Comparison of ENCODE assay signal across 11 cellular contexts in the genomic region with DNA sequence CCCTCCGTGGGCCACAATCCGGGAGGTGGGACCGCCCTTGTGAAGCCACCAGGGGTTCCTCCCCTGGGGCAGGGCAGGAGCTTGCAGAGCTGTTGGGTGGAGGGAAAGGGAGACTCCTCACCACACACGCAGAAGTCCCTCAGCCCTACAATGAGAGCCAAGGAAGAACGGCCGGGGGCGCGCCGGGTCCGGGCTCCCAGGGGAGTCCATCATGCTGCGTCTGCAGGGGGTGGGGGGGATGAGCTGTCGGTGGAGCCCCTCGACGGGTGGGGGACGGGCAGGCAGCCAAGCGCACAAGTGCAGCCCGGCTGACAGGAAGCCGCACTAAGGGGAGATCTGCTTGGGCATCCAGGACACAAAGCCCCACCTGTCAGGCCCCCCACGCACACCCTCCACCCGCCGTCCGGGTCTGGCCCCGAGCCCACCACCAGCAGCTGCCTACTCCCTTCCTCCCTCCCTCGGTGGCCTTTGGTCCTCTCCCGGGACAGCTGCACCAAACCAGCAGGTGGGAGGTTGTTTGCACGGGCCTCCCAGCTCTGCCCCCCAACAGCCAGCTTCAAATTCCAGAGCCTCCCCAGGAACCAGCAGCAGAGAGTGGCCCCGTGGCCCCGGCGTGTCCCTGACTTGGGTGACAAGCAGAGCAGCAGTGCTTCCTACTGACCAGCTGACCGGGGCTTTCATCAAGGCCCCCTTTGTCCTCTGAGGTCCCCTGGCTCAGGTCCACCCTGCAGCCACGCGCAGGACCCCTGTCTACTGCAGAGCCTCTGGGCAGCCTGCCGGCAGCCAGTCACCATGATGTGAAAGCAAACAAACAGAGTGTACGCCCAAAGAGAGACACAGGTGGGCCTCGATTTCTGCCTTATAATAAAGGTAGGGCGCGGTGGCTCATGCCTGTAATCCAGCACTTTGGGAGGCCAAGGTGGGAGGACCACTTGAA. TPM values are rescaled to one million over a fixed set of nuclear protein-coding genes. Genes with fewer than 3 reads are reported as not detected.
DNase-seq lines count a peak whose midpoint lies in the region; ATAC-seq, FAIRE-seq and TF ChIP-seq lines count a peak whose summit lies in the region.
"Had no signal": no experiment of that assay in that cellular context is flagged by ENCODE, and none has a peak within 500 bp of the region (broad histone marks: within the 10 kb centered on the region; RNA-seq: fewer than 3 reads in every experiment).

No MANE protein-coding gene starts in this region.

- no peak overlapping the region for H3K27ac Mint-ChIP-seq in CD14-positive monocyte

- H3K4me1 ChIP-seq in K562 (replicated peaks in 1 of 2; ENCODE audit: control insufficient read depth in 2 of 2, insufficient read depth in 2 of 2, low read length in 2 of 2) (peaks cover 0 to 10% of the 10 kb centered on the region in 2 experiments; a peak in 2 of 5 replicates), mucosa of descending colon (ENCODE audit: low read depth) (no peaks in the 10 kb centered on the region)
- H3K4me1 ChIP-seq: gastrocnemius medialis had no signal

- TF ChIP-seq POLR2A in K562 (conservative IDR thresholded peaks at IDR 0.05): no peak

- POLR2A ChIA-PET in K562 (lab: Yijun Ruan, JAX): no interaction called here

- TF ChIP-seq RAD21 in K562 (CRISPR knock-in tag; conservative IDR thresholded peaks at IDR 0.05 in 1 of 2, IDR thresholded peaks at IDR 0.05 in 1 of 2): no peak

- H3K27me3 ChIP-seq in K562 (ENCODE audit: control insufficient read depth in 2 of 2, insufficient read depth in 2 of 2, low read length in 2 of 2): no peaks in the 10 kb centered on the region

- H3K36me3 ChIP-seq in K562 (ENCODE audit: control insufficient read depth, insufficient read depth, low read length): no peaks in the 10 kb centered on the region
- no peaks in the 10 kb centered on the region for H3K36me3 ChIP-seq in mucosa of descending colon (ENCODE audit: low read depth)
- H3K36me3 ChIP-seq: gastrocnemius medialis had no signal

- H2AFZ ChIP-seq in K562 (ENCODE audit: low read depth, low read length): no peak overlapping the region

- H3K9me3 Mint-ChIP-seq in CD14-positive monocyte: no peaks in the 10 kb centered on the region

- no peaks in the 10 kb centered on the region for H3K9me3 ChIP-seq in K562 (replicated peaks; ENCODE audit: control insufficient read depth, insufficient read depth, low read depth, low read length)
- H3K9me3 ChIP-seq in mucosa of descending colon: no peaks in the 10 kb centered on the region
- H3K9me3 ChIP-seq: gastrocnemius medialis had no signal

- no peak; the same call in 1 of the 3 replicates for ATAC-seq in K562
- peak; percentile 14 for ATAC-seq in mucosa of descending colon
- ATAC-seq in HG02571 (IDR thresholded peaks at IDR 0.05; ENCODE audit: unreplicated experiment): no peak
- ATAC-seq: gastrocnemius medialis, HCT116 had no signal

- H3K79me2 ChIP-seq in K562 (ENCODE audit: control insufficient read depth, insufficient read depth, low read length): no peaks in the 10 kb centered on the region

- no TSS peak for BruUV-seq in K562 (replicated peaks; lab: Mats Ljungman, UMichigan)

- no peaks in the 10 kb centered on the region for H3K9me1 ChIP-seq in K562 (ENCODE audit: control insufficient read depth, insufficient read depth, low read length)

- in situ Hi-C loops in K562 (cut with MboI): no loop called here

- peak overlapping the region in 1 of 2 experiments; percentile 76; a peak in 2 of 4 replicates for H3K9ac ChIP-seq in K562 (ENCODE audit: insufficient read depth in 1 of 2, low read depth in 2 of 2, low read length in 2 of 2)

- intact Hi-C loops in K562 (cut with micrococcal nuclease) (no loop called here), mucosa of descending colon (cut with DNase I, micrococcal nuclease) (no loop called here), CD14-positive monocyte (cut with micrococcal nuclease) (no loop called here)

- H3K27ac ChIP-seq in K562 (ENCODE audit: extremely low read depth, low read depth, low read length): no peak overlapping the region
- H3K27ac ChIP-seq: gastrocnemius medialis had no signal

- peaks cover 0 to 4% of the 10 kb centered on the region in 2 donors for H3K36me3 Mint-ChIP-seq in CD14-positive monocyte

- FAIRE-seq in K562 (lab: Jason Lieb, UNC) (no peak), RCC 7860 (lab: Jason Lieb, UNC) (no peak)

- DNase-seq in Ammon's horn (ENCODE audit: low spot score) (peak; percentile 95), NCI-H1092 (lab: John Stamatoyannopoulos, UW) (peak; percentile 93), K562 (ENCODE audit: extremely low read depth in 1 of 4, low spot score in 3 of 4) (no peak), mucosa of descending colon (peak in 1 of 3 donors; percentile 53), RCC 7860 (ENCODE audit: low spot score) (no peak), CD14-positive monocyte (ENCODE audit: low spot score) (no peak), GM20000 (ENCODE audit: low spot score) (no peak)
- DNase-seq: gastrocnemius medialis; stimulated activated CD8-positive, alpha-beta memory T cell treated with anti-CD3 and anti-CD28 coated beads, Interleukin-4, amount 100 ng/mL, for 48 hours had no signal

- TF ChIP-seq EP300 in K562 (IDR thresholded peaks at IDR 0.05; ENCODE audit: low read length): no peak

- 55% methylated on average over 26 of the region's 37 CpGs for WGBS in K562 (ENCODE audit: insufficient coverage, low coverage, missing lambda C conversion rate)

- TF ChIP-seq CTCF in K562 (IDR thresholded peaks at IDR 0.05 in 2 of 3, conservative IDR thresholded peaks at IDR 0.05 in 1 of 3; ENCODE audit: insufficient read depth in 2 of 3, low read depth in 1 of 3, low read length in 3 of 3) (no peak), mucosa of descending colon (IDR thresholded peaks at IDR 0.05) (no peak), CD14-positive monocyte (IDR thresholded peaks at IDR 0.05) (no peak), GM20000 (IDR thresholded peaks at IDR 0.05; ENCODE audit: extremely low read depth, missing control alignments) (no peak)

- peaks cover 3% of the 10 kb centered on the region for H3K4me1 Mint-ChIP-seq in CD14-positive monocyte

- no peak overlapping the region for H3K4me3 ChIP-seq in K562
- H3K4me3 ChIP-seq in mucosa of descending colon: no peak overlapping the region
- H3K4me3 ChIP-seq: gastrocnemius medialis had no signal

- no peak overlapping the region for H3K4me2 ChIP-seq in K562 (ENCODE audit: insufficient read depth, low read length)

- no peaks in the 10 kb centered on the region for H4K20me1 ChIP-seq in K562 (replicated peaks; ENCODE audit: control insufficient read depth, insufficient read depth, low read length)

- CTCF ChIA-PET in K562 (lab: Yijun Ruan, JAX; ENCODE audit: low intra/inter-chr PET ratio): no interaction called here

- H3K4me3 Mint-ChIP-seq in CD14-positive monocyte: no peak overlapping the region

- peaks cover 0 to 4% (median 3%) of the 10 kb centered on the region in 3 donors for H3K27me3 Mint-ChIP-seq in CD14-positive monocyte (ENCODE audit: low read depth in 3 of 3)

TF ChIP-seq in K562, 482 proteins besides CTCF, POLR2A, EP300 and RAD21:
- TF ChIP-seq POLR2G (IDR thresholded peaks at IDR 0.05; ENCODE audit: low read depth, low read length) (0 out of 2 replicates have a peak, but pooled peaks have one; percentile 38), ZBTB7A (IDR thresholded peaks at IDR 0.05; ENCODE audit: borderline replicate concordance, control insufficient read depth, low read depth, low read length) (peak; percentile 20; the same call in 1 of the 2 replicates), ZNF121 (CRISPR knock-in tag; conservative IDR thresholded peaks at IDR 0.05) (peak; percentile 35; the same call in 1 of the 2 replicates), MAZ (CRISPR knock-in tag; conservative IDR thresholded peaks at IDR 0.05 in 1 of 2, IDR thresholded peaks at IDR 0.05 in 1 of 2) (no peak)

RNA-seq across cellular contexts. Expression of gene HIP1, which starts 50.3 kb away (rescaled TPM):
- total RNA-seq in K562 (2011; cell fraction: chromatin; rRNA removed; ENCODE audit: low replicate concordance): 47.3 and 47.4 TPM in 2 replicates
- 26.8 and 28.3 TPM in 2 replicates for total RNA-seq in K562 (2011; cell fraction: nucleolus; rRNA removed)
- total RNA-seq in K562 (2011; cell fraction: nucleoplasm; rRNA removed): 37.8 and 39.5 TPM in 2 replicates
- total RNA-seq in K562 (2014; rRNA removed) (5.8 and 9.1 TPM in 2 replicates), K562 (2014; rRNA removed; fragmentation: Illumina TruSeq; extraction: Trizol) (7.7 and 8.3 TPM in 2 replicates), K562 (2015; rRNA removed; fragmentation: Illumina TruSeq; extraction: Trizol) (9.5 and 10.4 TPM in 2 replicates), K562 (2021) (13.7 and 14.3 TPM in 2 replicates), mucosa of descending colon (10 to 100 TPM in 1 of 3 donors, 1 to 10 TPM in 2; 5.7 to 14.2 (median 6.7) TPM)
- polyA plus RNA-seq in K562 (2011; rRNA removed) (8.5 and 12.3 TPM in 2 replicates), K562 (2014; fragmentation: Illumina TruSeq; extraction: Trizol) (11.8 and 12.1 TPM in 2 replicates), K562 (2014; fragmentation: Nextera tagmentation; extraction: Ambion mirVana) (1 to 10 TPM; 2.4 to 2.6 TPM), K562 (2014; rRNA removed) (8.4 and 9.5 TPM in 2 replicates), CD14-positive monocyte (1 to 10 TPM; 4.3 to 5.3 TPM)
- polyA plus RNA-seq in K562 (2011; cell fraction: cytosol; rRNA removed): 10.5 and 17.5 TPM in 2 replicates
- polyA plus RNA-seq in K562 (2011; cell fraction: nucleus; rRNA removed): 5.7 and 6.4 TPM in 2 replicates
- 9.7 and 26.7 TPM in 2 replicates for polyA plus RNA-seq in K562 (2012)
- 15.6 and 28.2 TPM in 2 replicates for polyA minus RNA-seq in K562 (2011; rRNA and poly(A)+ RNA removed)
- polyA minus RNA-seq in K562 (2011; cell fraction: cytosol; rRNA and poly(A)+ RNA removed): 11.2 and 13.2 TPM in 2 replicates
- polyA minus RNA-seq in K562 (2011; cell fraction: nucleus; rRNA and poly(A)+ RNA removed): 3.8 and 5.5 TPM in 2 replicates

Comparison
In these comparisons a context has a peak if more than half of its experiments do, and no peak if none do; other contexts are left out.
1. DNase-seq: peak in Ammon's horn (single experiment) and NCI-H1092 (single experiment); none in K562 (0 of 4), RCC 7860 (single experiment), CD14-positive monocyte (single experiment) and GM20000 (single experiment).